24 cellular contexts compared by ENCODE assay signal in the genomic region with DNA sequence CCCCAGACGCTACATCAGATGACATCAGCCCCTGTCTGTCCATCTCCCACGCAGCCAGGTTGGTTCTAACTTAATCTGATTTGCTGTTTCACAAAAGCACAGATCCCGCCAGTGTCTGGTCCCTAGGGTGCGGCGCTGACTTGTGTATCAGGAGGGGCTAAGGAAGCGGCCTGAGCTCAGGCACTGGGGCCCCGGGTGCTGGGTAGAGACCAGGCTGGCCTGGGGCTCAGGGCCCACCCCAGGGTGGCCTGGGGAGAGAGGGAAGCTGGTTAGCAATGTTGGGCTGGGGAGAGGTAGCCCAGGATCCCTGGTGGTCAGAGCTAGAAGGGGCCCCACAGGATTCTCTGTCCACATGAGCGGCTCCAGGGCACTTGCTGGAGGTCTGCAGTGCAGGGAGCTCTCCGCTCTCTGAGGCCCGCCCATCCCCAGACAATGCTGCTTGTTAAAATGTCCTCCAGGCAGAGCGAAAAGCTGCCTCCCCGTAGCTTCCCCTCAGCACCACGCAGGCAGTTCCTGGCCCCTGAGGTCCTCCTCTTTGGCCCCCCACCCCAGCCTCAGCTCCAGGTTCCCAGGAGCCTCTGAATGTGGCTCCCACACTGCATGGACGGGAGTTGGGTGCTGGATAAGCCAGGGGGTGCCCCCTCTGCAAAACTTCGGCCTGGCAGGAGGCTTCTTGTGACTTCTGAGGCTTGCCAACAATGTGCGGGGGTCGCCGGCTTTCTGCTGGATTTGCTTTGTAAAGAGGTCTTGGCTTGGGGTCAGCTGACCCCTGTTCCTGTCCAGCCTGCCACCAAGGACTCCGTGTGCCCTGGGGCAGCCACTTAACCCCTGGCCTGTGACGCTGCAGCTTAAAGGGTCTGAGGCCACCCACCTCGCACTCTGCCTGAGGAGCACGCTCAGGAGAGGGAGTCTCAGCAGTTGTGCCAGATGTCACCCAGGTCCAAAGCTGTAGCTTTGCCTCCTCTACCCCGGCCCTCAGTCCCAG.
DNase-seq lines count a peak whose midpoint lies in the region; ATAC-seq and TF ChIP-seq lines count a peak whose summit lies in the region.
"Had no signal": no experiment of that assay in that cellular context is flagged by ENCODE, and none has a peak within 500 bp of the region (broad histone marks: within the 10 kb centered on the region; RNA-seq: fewer than 3 reads in every experiment).

No MANE protein-coding gene starts in this region.

- no peaks in the 10 kb centered on the region for H3K79me1 ChIP-seq in mesendoderm (ENCODE audit: low read length)

- no peaks in the 10 kb centered on the region for H3K9me3 Mint-ChIP-seq in WTC11
- H3K9me3 Mint-ChIP-seq: activated T-helper 17 cell treated with anti-CD3 and anti-CD28 coated beads, Interleukin-2, amount 50 U/mL, for 72 hours; mesothelial cell of epicardium; natural killer cell; stimulated activated memory B cell treated with anti-CD40 and anti-IgM and Interleukin-4, amounts not matched to agents 10 μg/mL and 1 μg/mL and 100 μg/mL, for 72 hours had no signal

- H3K4me3 Mint-ChIP-seq in WTC11 = no peak overlapping the region
- H3K4me3 Mint-ChIP-seq: activated T-helper 17 cell treated with anti-CD3 and anti-CD28 coated beads, Interleukin-2, amount 50 U/mL, for 72 hours; B cell; mesothelial cell of epicardium; natural killer cell; stimulated activated memory B cell treated with anti-CD40 and anti-IgM and Interleukin-4, amounts not matched to agents 10 μg/mL and 1 μg/mL and 100 μg/mL, for 72 hours had no signal

- POLR2A ChIA-PET in WTC11 (lab: Charles Lee) = interaction anchor here (0.6 kb wide), 1 partner anchor 20 kb away, joined by 3 read pairs; no protein-coding TSS in a partner anchor

- no peak overlapping the region for H4K5ac ChIP-seq in mesendoderm (ENCODE audit: low read length)

- H3K27ac ChIP-seq in mesendoderm (ENCODE audit: low read depth, low read length) (no peak overlapping the region), tibial artery (no peak overlapping the region)
- H3K27ac ChIP-seq: body of pancreas, esophagus squamous epithelium, gastrocnemius medialis had no signal

- no peak overlapping the region for H2BK15ac ChIP-seq in mesendoderm (replicated peaks; ENCODE audit: low read depth)

- no peak overlapping the region for H3K23ac ChIP-seq in mesendoderm (ENCODE audit: low read length)

- peaks cover 0 to 4% (median 0%) of the 10 kb centered on the region in 3 donors for H3K9me3 ChIP-seq in tibial artery
- H3K9me3 ChIP-seq: body of pancreas, esophagus squamous epithelium, gastrocnemius medialis had no signal

- peaks cover 9% of the 10 kb centered on the region for H3K4me1 Mint-ChIP-seq in WTC11
- H3K4me1 Mint-ChIP-seq: activated T-helper 17 cell treated with anti-CD3 and anti-CD28 coated beads, Interleukin-2, amount 50 U/mL, for 72 hours; B cell; natural killer cell; stimulated activated memory B cell treated with anti-CD40 and anti-IgM and Interleukin-4, amounts not matched to agents 10 μg/mL and 1 μg/mL and 100 μg/mL, for 72 hours had no signal

- intact Hi-C loops in tibial artery (cut with DNase I; ENCODE audit: low total_unique reads) = no loop called here

- H4K8ac ChIP-seq in mesendoderm (ENCODE audit: low read depth, low read length) = no peak overlapping the region

- ATAC-seq in WTC11 (peak; percentile 40), GM18870 (IDR thresholded peaks at IDR 0.05; ENCODE audit: unreplicated experiment) (no peak)
- ATAC-seq: activated T-helper 17 cell treated with anti-CD3 and anti-CD28 coated beads, Interleukin-2, amount 50 U/mL, for 72 hours; body of pancreas; gastrocnemius medialis; natural killer cell; stimulated activated memory B cell treated with anti-CD40 and anti-IgM and Interleukin-4, amounts not matched to agents 10 μg/mL and 1 μg/mL and 100 μg/mL, for 72 hours had no signal

- H3K36me3 ChIP-seq in mesendoderm (ENCODE audit: control insufficient read depth, insufficient read depth, low read length) = no peaks in the 10 kb centered on the region
- no peaks in the 10 kb centered on the region for H3K36me3 ChIP-seq in tibial artery
- H3K36me3 ChIP-seq: esophagus squamous epithelium, gastrocnemius medialis had no signal

- no peak overlapping the region for H3K4me2 ChIP-seq in mesendoderm (ENCODE audit: low read length)

- H3K27me3 ChIP-seq in mesendoderm (ENCODE audit: insufficient read depth, low read length, poor library complexity) (no peaks in the 10 kb centered on the region), tibial artery (peaks cover 0 to 73% of the 10 kb centered on the region in 2 donors)

- no peak for TF ChIP-seq CTCF in WTC11 (IDR thresholded peaks at IDR 0.05)
- TF ChIP-seq CTCF in tibial artery (IDR thresholded peaks at IDR 0.05) = no peak

- H3K4me3 ChIP-seq in mesendoderm (ENCODE audit: low read length) (no peak overlapping the region), tibial artery (no peak overlapping the region)
- H3K4me3 ChIP-seq: body of pancreas, esophagus squamous epithelium, gastrocnemius medialis had no signal

- H2BK120ac ChIP-seq in mesendoderm (ENCODE audit: low read depth, low read length) = no peak overlapping the region

- H3K79me2 ChIP-seq in mesendoderm (ENCODE audit: control insufficient read depth, insufficient read depth, low read length) = no peaks in the 10 kb centered on the region

- no peaks in the 10 kb centered on the region for H3K4me1 ChIP-seq in mesendoderm (ENCODE audit: control insufficient read depth, low read depth, low read length)
- H3K4me1 ChIP-seq in tibial artery = peaks cover 0 to 4% (median 0%) of the 10 kb centered on the region in 4 donors
- H3K4me1 ChIP-seq: body of pancreas, gastrocnemius medialis had no signal

- H3K18ac ChIP-seq in mesendoderm (ENCODE audit: low read length) = no peak overlapping the region

- peak overlapping the region; percentile 64 for H3K56ac ChIP-seq in mesendoderm (ENCODE audit: low read length)

- CTCF ChIA-PET in WTC11 (lab: Charles Lee) = interaction anchor here (0.5 to 4.0 kb wide), 7 partner anchors 17 to 529 kb away, joined by 3 to 23 read pairs (median 3); no protein-coding TSS in a partner anchor

- H2AK5ac ChIP-seq in mesendoderm (ENCODE audit: low read length) = no peak overlapping the region

- H3K27ac Mint-ChIP-seq in WTC11 = no peak overlapping the region
- H3K27ac Mint-ChIP-seq: activated T-helper 17 cell treated with anti-CD3 and anti-CD28 coated beads, Interleukin-2, amount 50 U/mL, for 72 hours; B cell; mesothelial cell of epicardium; natural killer cell; stimulated activated memory B cell treated with anti-CD40 and anti-IgM and Interleukin-4, amounts not matched to agents 10 μg/mL and 1 μg/mL and 100 μg/mL, for 72 hours had no signal

- no peak overlapping the region for H2BK5ac ChIP-seq in mesendoderm (ENCODE audit: low read length)

- H3K9ac ChIP-seq in mesendoderm (ENCODE audit: low read length) = no peak overlapping the region

- DNase-seq in activated CD8-positive, alpha-beta memory T cell treated with anti-CD3 and anti-CD28 coated beads, Interleukin-2, amount 50 U/mL, for 48 hours = peak; percentile 20
- no peak for DNase-seq in activated CD8-positive, alpha-beta memory T cell treated with anti-CD3 and anti-CD28 coated beads, Interleukin-2, amount 50 U/mL, for 4 hours
- peak; percentile 15 for DNase-seq in WTC11 (ENCODE audit: low spot score)
- peak; percentile 55 for DNase-seq in mesendoderm
- peak; percentile 14 to 45 for DNase-seq in tibial artery
- no peak for DNase-seq in inferior parietal cortex (ENCODE audit: extremely low spot score)
- no peak for DNase-seq in occipital lobe (lab: John Stamatoyannopoulos, UW)
- DNase-seq: activated CD4-positive, alpha-beta T cell treated with anti-CD3 and anti-CD28 coated beads for 4 hours; esophagus squamous epithelium; hypothalamus; Kasumi-1; natural killer cell; NCI-H187; NCI-H748 treated with DMSO at 0.1 percent for 48 hours; OCI-M1; SHP77 treated with DMSO at 0.1 percent for 48 hours; stimulated activated CD4-positive, alpha-beta T cell treated with anti-CD3 and anti-CD28 coated beads, Interleukin-1b, Interleukin-23, amount 100 ng/mL, for 48 hours had no signal

- WGBS in mesendoderm (ENCODE audit: extremely low coverage, insufficient coverage, low lambda C conversion rate) = no CpG with 5 or more reads among the region's 23 CpGs

- H3K4ac ChIP-seq in mesendoderm (ENCODE audit: low read depth, low read length) = no peak overlapping the region

- H3K27me3 Mint-ChIP-seq in WTC11 (ENCODE audit: low read depth) = no peaks in the 10 kb centered on the region

- H3K36me3 Mint-ChIP-seq in WTC11 = no peaks in the 10 kb centered on the region
- H3K36me3 Mint-ChIP-seq: mesothelial cell of epicardium; natural killer cell; stimulated activated memory B cell treated with anti-CD40 and anti-IgM and Interleukin-4, amounts not matched to agents 10 μg/mL and 1 μg/mL and 100 μg/mL, for 72 hours had no signal

TF ChIP-seq in WTC11, 78 proteins besides CTCF, POLR2A, EP300 and RAD21:
- TF ChIP-seq JUN (CRISPR knock-in tag; IDR thresholded peaks at IDR 0.05) = no peak
- no peak for TF ChIP-seq SMAD4 (CRISPR knock-in tag; IDR thresholded peaks at IDR 0.05)
- TF ChIP-seq IRF2 (CRISPR knock-in tag; IDR thresholded peaks at IDR 0.05; ENCODE audit: borderline replicate concordance, low read depth) = no peak

Comparison
In these comparisons a context has a peak if more than half of its experiments do, and no peak if none do; other contexts are left out.
1. DNase-seq: peak in activated CD8-positive, alpha-beta memory T cell treated with anti-CD3 and anti-CD28 coated beads, Interleukin-2, amount 50 U/mL, for 48 hours (single experiment), WTC11 (single experiment), mesendoderm (single experiment) and tibial artery (2 of 2); none in activated CD8-positive, alpha-beta memory T cell treated with anti-CD3 and anti-CD28 coated beads, Interleukin-2, amount 50 U/mL, for 4 hours (single experiment), inferior parietal cortex (single experiment) and occipital lobe (single experiment).